In the genomic region with DNA sequence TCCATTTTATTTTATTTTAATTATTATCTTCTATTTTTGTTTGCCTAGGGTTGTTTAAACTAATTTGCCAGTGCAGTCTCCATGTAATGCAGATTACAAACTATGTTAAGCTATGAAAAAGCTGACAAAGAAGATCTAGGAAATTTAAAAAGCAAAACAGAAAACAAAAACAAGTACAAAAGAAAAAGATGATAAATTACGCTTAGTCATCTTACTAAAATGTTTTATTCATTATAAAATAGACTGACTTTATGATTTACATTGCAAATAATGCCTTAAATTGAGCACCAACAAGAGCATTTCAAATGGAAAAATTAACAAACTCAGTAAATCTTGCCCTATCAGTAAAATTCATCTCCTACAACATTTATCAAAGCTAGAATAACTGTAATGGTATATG, we compare ENCODE assay signal across 24 cellular contexts.
"Had no signal": no experiment of that assay in that cellular context is flagged by ENCODE, and none has a peak within 500 bp of the region (broad histone marks: within the 10 kb centered on the region; RNA-seq: fewer than 3 reads in every experiment).

No MANE protein-coding gene starts in this region.

- H3K4me3 ChIP-seq: adrenal gland, ascending aorta, ovary, psoas muscle, right atrium auricular region, transverse colon had no signal

- H3K9me3 ChIP-seq: adrenal gland, ascending aorta, neutrophil, ovary, psoas muscle, right atrium auricular region, transverse colon had no signal

- H3K4me3 Mint-ChIP-seq: activated naive CD4-positive, alpha-beta T cell treated with anti-CD3 and anti-CD28 coated beads, Interleukin-2, amount 50 U/mL, for 24 hours; activated T-helper 1 cell treated with anti-CD3 and anti-CD28 coated beads, Interleukin-12 subunit alpha, Interleukin-12 subunit beta, Interleukin-2, Interleukin-4 antibody, amounts not matched to agents 30 ng/mL and 10 ng/mL and 1 ng/mL, durations not matched to agents 14 hours and 24 hours and 36 hours; dendritic cell treated with granulocyte-macrophage colony-stimulating factor and Interleukin-4, amounts not matched to agents 40 ng/mL and 50 ng/mL, for 4 days; nephron; WTC11 had no signal

- ATAC-seq: foreskin keratinocyte; left ventricle myocardium superior; psoas muscle; stimulated activated naive CD8-positive, alpha-beta T cell treated with anti-CD3 and anti-CD28 coated beads, Interleukin-15, Interleukin-2, amounts not matched to agents 100 U/mL and 50 U/mL, for 24 hours had no signal

- H3K27me3 Mint-ChIP-seq: activated naive CD4-positive, alpha-beta T cell treated with anti-CD3 and anti-CD28 coated beads, Interleukin-2, amount 50 U/mL, for 24 hours; dendritic cell treated with granulocyte-macrophage colony-stimulating factor and Interleukin-4, amounts not matched to agents 40 ng/mL and 50 ng/mL, for 4 days had no signal

- FAIRE-seq: urothelium cell line had no signal

- H3K27me3 ChIP-seq: adrenal gland, ascending aorta, brain microvascular endothelial cell, foreskin keratinocyte, neutrophil, ovary, right atrium auricular region, transverse colon had no signal

- DNase-seq: activated CD4-positive, alpha-beta T cell treated with anti-CD3 and anti-CD28 coated beads, Interleukin-2, amount 50 U/mL, for 48 hours; activated gamma-delta T cell treated with Interleukin-2 at 50 U/mL for 16 hours; adrenal gland; brain microvascular endothelial cell; caudate nucleus; effector CD8-positive, alpha-beta T cell; foreskin keratinocyte; hippocampal formation; left ventricle myocardium superior; ovary; psoas muscle; stimulated activated CD4-positive, alpha-beta T cell treated with anti-CD3 and anti-CD28 coated beads, Interleukin-4, amount 100 ng/mL, for 4 hours; stimulated activated naive CD8-positive, alpha-beta T cell treated with anti-CD3 and anti-CD28 coated beads, Interleukin-15, Interleukin-2, amounts not matched to agents 100 U/mL and 50 U/mL, for 24 hours; T-helper 9 cell; transverse colon had no signal

- H3K4me1 Mint-ChIP-seq: activated naive CD4-positive, alpha-beta T cell treated with anti-CD3 and anti-CD28 coated beads, Interleukin-2, amount 50 U/mL, for 24 hours; nephron had no signal

- H3K9me3 Mint-ChIP-seq: activated naive CD4-positive, alpha-beta T cell treated with anti-CD3 and anti-CD28 coated beads, Interleukin-2, amount 50 U/mL, for 24 hours; activated T-helper 1 cell treated with anti-CD3 and anti-CD28 coated beads, Interleukin-12 subunit alpha, Interleukin-12 subunit beta, Interleukin-2, Interleukin-4 antibody, amounts not matched to agents 30 ng/mL and 10 ng/mL and 1 ng/mL, durations not matched to agents 14 hours and 24 hours and 36 hours; dendritic cell treated with granulocyte-macrophage colony-stimulating factor and Interleukin-4, amounts not matched to agents 40 ng/mL and 50 ng/mL, for 4 days; nephron; WTC11 had no signal

- H3K4me1 ChIP-seq: ascending aorta, foreskin keratinocyte, psoas muscle, right atrium auricular region, transverse colon had no signal

- H3K27ac ChIP-seq: adrenal gland, ascending aorta, brain microvascular endothelial cell, foreskin keratinocyte, neutrophil, ovary, psoas muscle, right atrium auricular region, transverse colon had no signal

- H3K27ac Mint-ChIP-seq: activated naive CD4-positive, alpha-beta T cell treated with anti-CD3 and anti-CD28 coated beads, Interleukin-2, amount 50 U/mL, for 24 hours; activated T-helper 1 cell treated with anti-CD3 and anti-CD28 coated beads, Interleukin-12 subunit alpha, Interleukin-12 subunit beta, Interleukin-2, Interleukin-4 antibody, amounts not matched to agents 30 ng/mL and 10 ng/mL and 1 ng/mL, durations not matched to agents 14 hours and 24 hours and 36 hours; dendritic cell treated with granulocyte-macrophage colony-stimulating factor and Interleukin-4, amounts not matched to agents 40 ng/mL and 50 ng/mL, for 4 days; nephron had no signal

- H3K36me3 ChIP-seq: ovary had no signal
